Comparison of ENCODE assay signal across 2 cellular contexts in the genomic region with DNA sequence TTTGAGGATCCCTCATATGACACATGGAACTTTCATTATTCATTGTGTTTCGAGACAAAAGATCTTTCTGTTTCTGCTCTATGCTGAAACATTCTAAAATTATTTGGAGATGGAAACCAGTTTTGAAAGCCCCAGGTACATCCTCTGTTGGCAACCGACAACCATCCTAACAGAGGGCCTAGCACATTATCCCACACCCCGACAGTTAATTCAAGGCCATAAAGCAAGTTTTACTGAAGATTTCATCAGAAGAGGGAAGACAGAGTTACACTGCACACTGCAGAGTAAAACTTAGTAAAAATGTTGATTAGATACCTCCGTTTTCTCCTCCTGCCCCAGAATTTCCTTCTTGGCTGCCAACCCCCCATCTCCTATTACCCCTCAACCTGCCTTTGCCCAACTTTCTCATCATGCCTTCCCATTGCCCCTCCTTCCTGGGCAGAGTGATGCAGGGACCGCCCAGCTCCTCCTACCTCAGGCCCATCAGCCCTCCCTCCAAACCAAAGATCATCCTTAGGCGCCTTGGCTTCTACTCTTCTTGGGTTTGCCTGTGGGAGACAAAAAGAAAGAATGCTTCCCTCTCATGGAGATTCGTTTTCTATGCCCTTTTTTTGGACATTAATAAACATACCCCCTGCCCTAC.
TF ChIP-seq lines count a peak whose summit lies in the region.

No MANE protein-coding gene starts in this region.

TF ChIP-seq in HepG2, 621 proteins besides CTCF, POLR2A, EP300 and RAD21:
- TF ChIP-seq, protein P1, sequence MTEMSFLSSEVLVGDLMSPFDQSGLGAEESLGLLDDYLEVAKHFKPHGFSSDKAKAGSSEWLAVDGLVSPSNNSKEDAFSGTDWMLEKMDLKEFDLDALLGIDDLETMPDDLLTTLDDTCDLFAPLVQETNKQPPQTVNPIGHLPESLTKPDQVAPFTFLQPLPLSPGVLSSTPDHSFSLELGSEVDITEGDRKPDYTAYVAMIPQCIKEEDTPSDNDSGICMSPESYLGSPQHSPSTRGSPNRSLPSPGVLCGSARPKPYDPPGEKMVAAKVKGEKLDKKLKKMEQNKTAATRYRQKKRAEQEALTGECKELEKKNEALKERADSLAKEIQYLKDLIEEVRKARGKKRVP (CRISPR knock-in tag; IDR thresholded peaks at IDR 0.05) = peak in 1 of 2 experiments; percentile 91; a peak in 2 of 4 replicates
- no peak for TF ChIP-seq ELF3 (CRISPR knock-in tag; IDR thresholded peaks at IDR 0.05)
- peak; percentile 35; the same call in 1 of the 2 replicates for TF ChIP-seq CEBPG (CRISPR knock-in tag; IDR thresholded peaks at IDR 0.05)

TF ChIP-seq in K562, 482 proteins besides CTCF, POLR2A, EP300 and RAD21 (continues in another document):
- TF ChIP-seq PCBP2 (IDR thresholded peaks at IDR 0.05; ENCODE audit: low read depth, low read length, poor library complexity, severe bottlenecking) (no peak), ZNF830 (CRISPR knock-in tag; IDR thresholded peaks at IDR 0.05) (no peak), SIN3B (IDR thresholded peaks at IDR 0.05; ENCODE audit: low read depth) (no peak), ZNF584 (CRISPR knock-in tag; IDR thresholded peaks at IDR 0.05; ENCODE audit: low read depth) (peak; percentile 86), RBBP5 (IDR thresholded peaks at IDR 0.05; ENCODE audit: borderline replicate concordance, insufficient read depth, low read length, poor library complexity, severe bottlenecking) (no peak), RBM39 (optimal IDR thresholded peaks at IDR 0.05; ENCODE audit: low read depth, low read length) (no peak), CREM (IDR thresholded peaks at IDR 0.05; ENCODE audit: low read depth) (no peak), PYGO2 (tag; IDR thresholded peaks at IDR 0.05) (no peak), ZKSCAN8 (CRISPR knock-in tag; IDR thresholded peaks at IDR 0.05) (no peak), ZNF263 (CRISPR knock-in tag; IDR thresholded peaks at IDR 0.05; ENCODE audit: borderline replicate concordance) (no peak), GATAD2B (IDR thresholded peaks at IDR 0.05; ENCODE audit: borderline replicate concordance) (no peak), ZNF324 (CRISPR knock-in tag; IDR thresholded peaks at IDR 0.05) (no peak), LARP7 (IDR thresholded peaks at IDR 0.05) (no peak), HDAC2 (IDR thresholded peaks at IDR 0.05) (no peak), ZZZ3 (IDR thresholded peaks at IDR 0.05) (no peak), RUNX1 (IDR thresholded peaks at IDR 0.05; ENCODE audit: low read depth) (no peak), ZNF384 (IDR thresholded peaks at IDR 0.05; ENCODE audit: low read depth, low read length) (no peak), SOX6 (IDR thresholded peaks at IDR 0.05) (no peak), ZNF780A (CRISPR knock-in tag; IDR thresholded peaks at IDR 0.05) (no peak), HOXB6 (CRISPR knock-in tag; IDR thresholded peaks at IDR 0.05; ENCODE audit: borderline replicate concordance) (no peak), ETV5 (CRISPR knock-in tag; IDR thresholded peaks at IDR 0.05; ENCODE audit: low read depth) (no peak), DMBX1 (CRISPR knock-in tag; IDR thresholded peaks at IDR 0.05; ENCODE audit: borderline replicate concordance) (0 out of 2 replicates have a peak, but pooled peaks have one; percentile 68), ZNF695 (CRISPR knock-in tag; IDR thresholded peaks at IDR 0.05) (no peak), CBX1 (IDR thresholded peaks at IDR 0.05; ENCODE audit: low read depth) (no peak), ZNF766 (CRISPR knock-in tag; conservative IDR thresholded peaks at IDR 0.05) (no peak), ZFPM2 (CRISPR knock-in tag; IDR thresholded peaks at IDR 0.05) (no peak), NFATC3 (IDR thresholded peaks at IDR 0.05) (no peak), OTX1 (CRISPR knock-in tag; IDR thresholded peaks at IDR 0.05) (peak; percentile 28; the same call in 1 of the 2 replicates), NR1H2 (CRISPR knock-in tag; IDR thresholded peaks at IDR 0.05) (no peak), RNF2 (IDR thresholded peaks at IDR 0.05) (no peak), CEBPG (CRISPR knock-in tag; IDR thresholded peaks at IDR 0.05) (peak; percentile 82), CEBPG (tag; conservative IDR thresholded peaks at IDR 0.05 in 1 of 2, IDR thresholded peaks at IDR 0.05 in 1 of 2) (peak; percentile 48 to 88; a peak in 3 of 4 replicates), NR4A1 (CRISPR knock-in tag; IDR thresholded peaks at IDR 0.05) (no peak), NR4A1 (tag; IDR thresholded peaks at IDR 0.05) (peak; percentile 77; the same call in 1 of the 2 replicates), IRF2 (CRISPR knock-in tag; IDR thresholded peaks at IDR 0.05) (no peak), SRSF3 (IDR thresholded peaks at IDR 0.05; ENCODE audit: insufficient read depth, low read length) (no peak), SMAD4 (CRISPR knock-in tag; conservative IDR thresholded peaks at IDR 0.05) (peak; percentile 78), MEF2A (IDR thresholded peaks at IDR 0.05; ENCODE audit: control insufficient read depth, low read depth, low read length) (no peak), CBFA2T2 (conservative IDR thresholded peaks at IDR 0.05) (no peak), ZNF583 (CRISPR knock-in tag; IDR thresholded peaks at IDR 0.05) (no peak), CBX3 (IDR thresholded peaks at IDR 0.05; ENCODE audit: borderline replicate concordance in 1 of 2, low read length in 2 of 2) (no peak), ZNF197 (CRISPR knock-in tag; IDR thresholded peaks at IDR 0.05; ENCODE audit: low read depth) (no peak), DIDO1 (tag; IDR thresholded peaks at IDR 0.05; ENCODE audit: low read depth) (no peak)
- TF ChIP-seq, protein P2, sequence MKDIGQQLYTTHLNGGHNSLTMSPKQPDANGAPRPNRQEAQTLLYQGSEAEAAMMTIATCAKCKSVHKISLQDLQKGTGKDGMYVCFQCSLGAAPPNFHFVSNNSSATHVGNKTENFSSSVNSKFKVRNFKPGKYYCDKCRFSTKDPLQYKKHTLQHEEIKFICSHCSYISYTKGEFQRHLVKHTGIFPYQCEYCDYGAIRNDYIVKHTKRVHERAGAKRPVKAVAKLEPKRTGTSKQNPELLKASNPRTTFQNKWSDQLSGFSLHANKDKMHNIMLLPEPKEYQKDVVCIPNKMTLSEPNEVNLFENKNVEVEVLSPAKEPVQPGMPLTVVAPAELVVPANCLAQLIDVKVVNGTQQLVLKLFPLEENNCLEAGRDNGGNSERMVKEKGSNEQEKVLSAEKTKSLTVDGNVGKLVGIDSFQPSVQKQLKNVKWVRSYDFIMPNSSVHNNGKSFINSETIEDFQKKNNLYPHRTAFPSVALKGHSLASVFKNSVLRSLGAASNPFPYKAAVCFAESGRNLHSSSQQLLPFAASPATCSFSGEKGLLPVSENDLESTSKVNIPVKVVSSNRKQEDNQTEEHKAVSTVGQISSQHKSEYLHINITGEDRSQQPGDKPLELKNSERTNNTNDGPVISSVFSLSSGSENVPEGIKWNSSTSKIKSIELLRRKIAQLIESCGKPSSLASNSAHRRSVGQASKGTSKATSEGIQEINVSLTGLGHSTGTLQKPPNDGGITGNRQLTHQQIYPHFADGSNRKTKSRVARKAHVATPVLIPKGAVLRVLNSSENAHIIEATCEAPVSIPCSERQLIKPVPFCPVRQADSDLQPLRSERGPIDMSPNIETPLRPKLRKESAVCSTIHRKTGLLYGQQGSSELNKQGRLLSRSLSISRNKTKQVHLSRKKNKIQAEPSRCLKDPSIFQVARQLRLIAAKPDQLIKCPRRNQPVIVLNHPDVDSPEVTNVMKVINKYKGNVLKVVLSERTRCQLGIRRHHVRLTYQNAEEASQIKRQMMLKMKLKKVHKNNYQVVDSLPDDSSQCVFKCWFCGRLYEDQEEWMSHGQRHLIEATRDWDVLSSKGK (CRISPR knock-in tag; IDR thresholded peaks at IDR 0.05) = no peak
- TF ChIP-seq, protein P3, sequence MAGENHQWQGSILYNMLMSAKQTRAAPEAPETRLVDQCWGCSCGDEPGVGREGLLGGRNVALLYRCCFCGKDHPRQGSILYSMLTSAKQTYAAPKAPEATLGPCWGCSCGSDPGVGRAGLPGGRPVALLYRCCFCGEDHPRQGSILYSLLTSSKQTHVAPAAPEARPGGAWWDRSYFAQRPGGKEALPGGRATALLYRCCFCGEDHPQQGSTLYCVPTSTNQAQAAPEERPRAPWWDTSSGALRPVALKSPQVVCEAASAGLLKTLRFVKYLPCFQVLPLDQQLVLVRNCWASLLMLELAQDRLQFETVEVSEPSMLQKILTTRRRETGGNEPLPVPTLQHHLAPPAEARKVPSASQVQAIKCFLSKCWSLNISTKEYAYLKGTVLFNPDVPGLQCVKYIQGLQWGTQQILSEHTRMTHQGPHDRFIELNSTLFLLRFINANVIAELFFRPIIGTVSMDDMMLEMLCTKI (IDR thresholded peaks at IDR 0.05; ENCODE audit: partially characterized antibody) = no peak
- TF ChIP-seq, protein P4, sequence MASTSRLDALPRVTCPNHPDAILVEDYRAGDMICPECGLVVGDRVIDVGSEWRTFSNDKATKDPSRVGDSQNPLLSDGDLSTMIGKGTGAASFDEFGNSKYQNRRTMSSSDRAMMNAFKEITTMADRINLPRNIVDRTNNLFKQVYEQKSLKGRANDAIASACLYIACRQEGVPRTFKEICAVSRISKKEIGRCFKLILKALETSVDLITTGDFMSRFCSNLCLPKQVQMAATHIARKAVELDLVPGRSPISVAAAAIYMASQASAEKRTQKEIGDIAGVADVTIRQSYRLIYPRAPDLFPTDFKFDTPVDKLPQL (IDR thresholded peaks at IDR 0.05; ENCODE audit: extremely low read depth, insufficient read length) = no peak
- TF ChIP-seq, protein P5, sequence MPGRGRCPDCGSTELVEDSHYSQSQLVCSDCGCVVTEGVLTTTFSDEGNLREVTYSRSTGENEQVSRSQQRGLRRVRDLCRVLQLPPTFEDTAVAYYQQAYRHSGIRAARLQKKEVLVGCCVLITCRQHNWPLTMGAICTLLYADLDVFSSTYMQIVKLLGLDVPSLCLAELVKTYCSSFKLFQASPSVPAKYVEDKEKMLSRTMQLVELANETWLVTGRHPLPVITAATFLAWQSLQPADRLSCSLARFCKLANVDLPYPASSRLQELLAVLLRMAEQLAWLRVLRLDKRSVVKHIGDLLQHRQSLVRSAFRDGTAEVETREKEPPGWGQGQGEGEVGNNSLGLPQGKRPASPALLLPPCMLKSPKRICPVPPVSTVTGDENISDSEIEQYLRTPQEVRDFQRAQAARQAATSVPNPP (IDR thresholded peaks at IDR 0.05; ENCODE audit: borderline replicate concordance, insufficient read depth, insufficient read length) = no peak
- TF ChIP-seq, protein P6, sequence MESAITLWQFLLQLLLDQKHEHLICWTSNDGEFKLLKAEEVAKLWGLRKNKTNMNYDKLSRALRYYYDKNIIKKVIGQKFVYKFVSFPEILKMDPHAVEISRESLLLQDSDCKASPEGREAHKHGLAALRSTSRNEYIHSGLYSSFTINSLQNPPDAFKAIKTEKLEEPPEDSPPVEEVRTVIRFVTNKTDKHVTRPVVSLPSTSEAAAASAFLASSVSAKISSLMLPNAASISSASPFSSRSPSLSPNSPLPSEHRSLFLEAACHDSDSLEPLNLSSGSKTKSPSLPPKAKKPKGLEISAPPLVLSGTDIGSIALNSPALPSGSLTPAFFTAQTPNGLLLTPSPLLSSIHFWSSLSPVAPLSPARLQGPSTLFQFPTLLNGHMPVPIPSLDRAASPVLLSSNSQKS (CRISPR knock-in tag; IDR thresholded peaks at IDR 0.05) = no peak
- TF ChIP-seq, protein P7, sequence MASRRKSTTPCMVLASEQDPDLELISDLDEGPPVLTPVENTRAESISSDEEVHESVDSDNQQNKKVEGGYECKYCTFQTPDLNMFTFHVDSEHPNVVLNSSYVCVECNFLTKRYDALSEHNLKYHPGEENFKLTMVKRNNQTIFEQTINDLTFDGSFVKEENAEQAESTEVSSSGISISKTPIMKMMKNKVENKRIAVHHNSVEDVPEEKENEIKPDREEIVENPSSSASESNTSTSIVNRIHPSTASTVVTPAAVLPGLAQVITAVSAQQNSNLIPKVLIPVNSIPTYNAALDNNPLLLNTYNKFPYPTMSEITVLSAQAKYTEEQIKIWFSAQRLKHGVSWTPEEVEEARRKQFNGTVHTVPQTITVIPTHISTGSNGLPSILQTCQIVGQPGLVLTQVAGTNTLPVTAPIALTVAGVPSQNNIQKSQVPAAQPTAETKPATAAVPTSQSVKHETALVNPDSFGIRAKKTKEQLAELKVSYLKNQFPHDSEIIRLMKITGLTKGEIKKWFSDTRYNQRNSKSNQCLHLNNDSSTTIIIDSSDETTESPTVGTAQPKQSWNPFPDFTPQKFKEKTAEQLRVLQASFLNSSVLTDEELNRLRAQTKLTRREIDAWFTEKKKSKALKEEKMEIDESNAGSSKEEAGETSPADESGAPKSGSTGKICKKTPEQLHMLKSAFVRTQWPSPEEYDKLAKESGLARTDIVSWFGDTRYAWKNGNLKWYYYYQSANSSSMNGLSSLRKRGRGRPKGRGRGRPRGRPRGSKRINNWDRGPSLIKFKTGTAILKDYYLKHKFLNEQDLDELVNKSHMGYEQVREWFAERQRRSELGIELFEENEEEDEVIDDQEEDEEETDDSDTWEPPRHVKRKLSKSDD (conservative IDR thresholded peaks at IDR 0.05; ENCODE audit: low read length) = no peak
- TF ChIP-seq, protein P8, sequence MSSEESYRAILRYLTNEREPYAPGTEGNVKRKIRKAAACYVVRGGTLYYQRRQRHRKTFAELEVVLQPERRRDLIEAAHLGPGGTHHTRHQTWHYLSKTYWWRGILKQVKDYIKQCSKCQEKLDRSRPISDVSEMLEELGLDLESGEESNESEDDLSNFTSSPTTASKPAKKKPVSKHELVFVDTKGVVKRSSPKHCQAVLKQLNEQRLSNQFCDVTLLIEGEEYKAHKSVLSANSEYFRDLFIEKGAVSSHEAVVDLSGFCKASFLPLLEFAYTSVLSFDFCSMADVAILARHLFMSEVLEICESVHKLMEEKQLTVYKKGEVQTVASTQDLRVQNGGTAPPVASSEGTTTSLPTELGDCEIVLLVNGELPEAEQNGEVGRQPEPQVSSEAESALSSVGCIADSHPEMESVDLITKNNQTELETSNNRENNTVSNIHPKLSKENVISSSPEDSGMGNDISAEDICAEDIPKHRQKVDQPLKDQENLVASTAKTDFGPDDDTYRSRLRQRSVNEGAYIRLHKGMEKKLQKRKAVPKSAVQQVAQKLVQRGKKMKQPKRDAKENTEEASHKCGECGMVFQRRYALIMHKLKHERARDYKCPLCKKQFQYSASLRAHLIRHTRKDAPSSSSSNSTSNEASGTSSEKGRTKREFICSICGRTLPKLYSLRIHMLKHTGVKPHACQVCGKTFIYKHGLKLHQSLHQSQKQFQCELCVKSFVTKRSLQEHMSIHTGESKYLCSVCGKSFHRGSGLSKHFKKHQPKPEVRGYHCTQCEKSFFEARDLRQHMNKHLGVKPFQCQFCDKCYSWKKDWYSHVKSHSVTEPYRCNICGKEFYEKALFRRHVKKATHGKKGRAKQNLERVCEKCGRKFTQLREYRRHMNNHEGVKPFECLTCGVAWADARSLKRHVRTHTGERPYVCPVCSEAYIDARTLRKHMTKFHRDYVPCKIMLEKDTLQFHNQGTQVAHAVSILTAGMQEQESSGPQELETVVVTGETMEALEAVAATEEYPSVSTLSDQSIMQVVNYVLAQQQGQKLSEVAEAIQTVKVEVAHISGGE (CRISPR knock-in tag; IDR thresholded peaks at IDR 0.05) = no peak
- TF ChIP-seq, protein P9, sequence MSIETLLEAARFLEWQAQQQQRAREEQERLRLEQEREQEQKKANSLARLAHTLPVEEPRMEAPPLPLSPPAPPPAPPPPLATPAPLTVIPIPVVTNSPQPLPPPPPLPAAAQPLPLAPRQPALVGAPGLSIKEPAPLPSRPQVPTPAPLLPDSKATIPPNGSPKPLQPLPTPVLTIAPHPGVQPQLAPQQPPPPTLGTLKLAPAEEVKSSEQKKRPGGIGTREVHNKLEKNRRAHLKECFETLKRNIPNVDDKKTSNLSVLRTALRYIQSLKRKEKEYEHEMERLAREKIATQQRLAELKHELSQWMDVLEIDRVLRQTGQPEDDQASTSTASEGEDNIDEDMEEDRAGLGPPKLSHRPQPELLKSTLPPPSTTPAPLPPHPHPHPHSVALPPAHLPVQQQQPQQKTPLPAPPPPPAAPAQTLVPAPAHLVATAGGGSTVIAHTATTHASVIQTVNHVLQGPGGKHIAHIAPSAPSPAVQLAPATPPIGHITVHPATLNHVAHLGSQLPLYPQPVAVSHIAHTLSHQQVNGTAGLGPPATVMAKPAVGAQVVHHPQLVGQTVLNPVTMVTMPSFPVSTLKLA (conservative IDR thresholded peaks at IDR 0.05) = no peak
